8 cellular contexts compared by ENCODE assay signal in genomic region chr19:11528551-11529341, GRCh38. TPM values are rescaled to one million over a fixed set of nuclear protein-coding genes. Genes with fewer than 3 reads are reported as not detected.
A peak's percentile ranks its signal among the peaks of the same experiment; 100 is the strongest.
DNase-seq lines count a peak whose midpoint lies in the region; ATAC-seq and TF ChIP-seq lines count a peak whose summit lies in the region.

Gene ECSIT (minus strand): TSS chr19:11529134. CDS start chr19:11519170, 9,964 bp downstream.

- no peaks in the 10 kb centered on the region for H3K9me2 ChIP-seq in SK-N-SH

- peak within 1 kb of the TSS; percentile 84 for H2AFZ ChIP-seq in SK-N-SH (ENCODE audit: low read depth)

- peaks cover 26% of the 10 kb centered on the region for H3F3A ChIP-seq in SK-N-SH (replicated peaks; ENCODE audit: insufficient read depth)

- peak within 1 kb of the TSS; percentile 68 for H3K9ac ChIP-seq in SK-N-SH

- peak in 1 of 2 experiments; percentile 16; a peak in 1 of 4 replicates for TF ChIP-seq EP300 in SK-N-SH (IDR thresholded peaks at IDR 0.05; ENCODE audit: borderline replicate concordance in 1 of 2, low read depth in 1 of 2, low read length in 1 of 2)

- peaks cover 7 to 9% of the 10 kb centered on the region in 2 experiments; a peak in 2 of 4 replicates for H3K4me1 ChIP-seq in SK-N-SH (ENCODE audit: control insufficient read depth in 1 of 2, insufficient read depth in 2 of 2, low read depth in 1 of 2, low read length in 1 of 2)

- peak; percentile 95 for DNase-seq in GM04503 (ENCODE audit: low read depth)
- DNase-seq in NCI-H1048 (lab: John Stamatoyannopoulos, UW) = peak; percentile 92
- peak; percentile 94 for DNase-seq in SK-N-SH
- peak; percentile 93 for DNase-seq in activated naive CD4-positive, alpha-beta T cell treated with anti-CD3 and anti-CD28 coated beads, Interleukin-2, amount 50 U/mL, for 16 hours
- peak; percentile 97 for DNase-seq in germinal center (ENCODE audit: low spot score)
- peak; percentile 96 for DNase-seq in non-pigmented ciliary epithelial cell (ENCODE audit: low read depth)
- peak; percentile 99 for DNase-seq in superior temporal gyrus (ENCODE audit: extremely low spot score)

- CTCF ChIA-PET in SK-N-SH (lab: Yijun Ruan, JAX) = interaction anchor here (0.8 to 2.0 kb wide), 5 partner anchors 7 to 145 kb away, joined by 3 to 8 read pairs (median 3); partner anchors contain the start of genes ELOF1 and EPOR

- H4K20me1 ChIP-seq in SK-N-SH (ENCODE audit: insufficient read depth) = no peaks in the 10 kb centered on the region; the same call in 1 of the 2 replicates

- POLR2A ChIA-PET in SK-N-SH (lab: Yijun Ruan, JAX) = interaction anchor here (0.7 to 1.7 kb wide), 8 partner anchors 11 to 154 kb away, joined by 3 to 8 read pairs (median 5); partner anchors contain the start of genes ELAVL3, ELOF1 and SWSAP1

- no peak for TF ChIP-seq CTCF in SK-N-SH (IDR thresholded peaks at IDR 0.05)

- H3K27me3 ChIP-seq in SK-N-SH (ENCODE audit: insufficient read depth) = no peaks in the 10 kb centered on the region

- no peaks in the 10 kb centered on the region for H3K36me3 ChIP-seq in SK-N-SH (replicated peaks in 1 of 2; ENCODE audit: control insufficient read depth in 1 of 2, insufficient read depth in 2 of 2, low read length in 1 of 2)

- 2% methylated on average over 14 of the region's 47 CpGs for WGBS in SK-N-SH (ENCODE audit: low lambda C conversion rate)

- TF ChIP-seq RAD21 in SK-N-SH (IDR thresholded peaks at IDR 0.05; ENCODE audit: low read length) = no peak

- H3K4me2 ChIP-seq in SK-N-SH = peak within 1 kb of the TSS; percentile 94

- peaks cover 20% of the 10 kb centered on the region for H3K79me2 ChIP-seq in SK-N-SH (ENCODE audit: insufficient read depth)

- peak within 1 kb of the TSS; percentile 64 to 85 for H3K4me3 ChIP-seq in SK-N-SH (ENCODE audit: low read depth in 2 of 2, low read length in 1 of 2)

- no peaks in the 10 kb centered on the region for H3K9me3 ChIP-seq in SK-N-SH

- H3K27ac ChIP-seq in SK-N-SH (ENCODE audit: low read depth in 2 of 2, low read length in 1 of 2) = peak within 1 kb of the TSS; percentile 82 to 89

- peak; percentile 96 for ATAC-seq in HG02571 (IDR thresholded peaks at IDR 0.05; ENCODE audit: unreplicated experiment)

TF ChIP-seq in SK-N-SH, 30 proteins besides CTCF, POLR2A, EP300 and RAD21:
- TF ChIP-seq TAF1 (IDR thresholded peaks at IDR 0.05; ENCODE audit: borderline replicate concordance, low read depth, low read length) (peak; percentile 72; the same call in 1 of the 2 replicates), ZBTB33 (IDR thresholded peaks at IDR 0.05; ENCODE audit: borderline replicate concordance, low read depth) (peak; percentile 95), REST (IDR thresholded peaks at IDR 0.05; ENCODE audit: low read depth, low read length) (peak; percentile 97), USF1 (IDR thresholded peaks at IDR 0.05; ENCODE audit: borderline replicate concordance, low read depth) (no peak), POLR2AphosphoS5 (IDR thresholded peaks at IDR 0.05; ENCODE audit: low read depth, low read length) (peak; percentile 69), MAX (IDR thresholded peaks at IDR 0.05; ENCODE audit: low read depth) (peak; percentile 92), MXI1 (IDR thresholded peaks at IDR 0.05; ENCODE audit: low read depth, low read length) (peak; percentile 95), GABPA (IDR thresholded peaks at IDR 0.05; ENCODE audit: low read depth) (peak; percentile 89), YY1 (IDR thresholded peaks at IDR 0.05; ENCODE audit: low read depth) (peak; percentile 99), TEAD4 (IDR thresholded peaks at IDR 0.05; ENCODE audit: borderline replicate concordance, insufficient read depth) (0 out of 2 replicates have a peak, but pooled peaks have one; percentile 10), USF2 (IDR thresholded peaks at IDR 0.05; ENCODE audit: borderline replicate concordance, low read depth, low read length) (no peak), RFX5 (IDR thresholded peaks at IDR 0.05; ENCODE audit: low read length) (peak; percentile 64; the same call in 1 of the 2 replicates), SIN3A (IDR thresholded peaks at IDR 0.05; ENCODE audit: borderline replicate concordance, low read depth, low read length) (peak; percentile 98), NFIC (IDR thresholded peaks at IDR 0.05; ENCODE audit: borderline replicate concordance) (0 out of 2 replicates have a peak, but pooled peaks have one; percentile 13), FOXJ3 (CRISPR knock-in tag; IDR thresholded peaks at IDR 0.05) (no peak; the same call in 1 of the 2 replicates), CHD2 (IDR thresholded peaks at IDR 0.05; ENCODE audit: low read length, partially characterized antibody) (peak; percentile 97), TCF12 (IDR thresholded peaks at IDR 0.05) (peak; percentile 30; the same call in 1 of the 2 replicates), FOXM1 (IDR thresholded peaks at IDR 0.05; ENCODE audit: low read depth) (no peak)

RNA-seq across cellular contexts. Expression of gene ECSIT, which starts in this region (rescaled TPM):
- 35.6 and 43.8 TPM in 2 replicates for polyA plus RNA-seq in SK-N-SH (2012; rRNA removed)
- polyA plus RNA-seq in SK-N-SH (2012; cell fraction: cytosol; rRNA removed) = 20.7 and 27.9 TPM in 2 replicates
- polyA plus RNA-seq in SK-N-SH (2012; cell fraction: nucleus; rRNA removed) = 72.2 and 94.5 TPM in 2 replicates

Comparison
In these comparisons a context has a peak if more than half of its experiments do, and no peak if none do; other contexts are left out.
1. Peak in every context shown above with its lines: DNase-seq, ATAC-seq, H3K4me3 ChIP-seq and H3K27ac ChIP-seq.